15 cellular contexts compared by ENCODE assay signal in the genomic region with DNA sequence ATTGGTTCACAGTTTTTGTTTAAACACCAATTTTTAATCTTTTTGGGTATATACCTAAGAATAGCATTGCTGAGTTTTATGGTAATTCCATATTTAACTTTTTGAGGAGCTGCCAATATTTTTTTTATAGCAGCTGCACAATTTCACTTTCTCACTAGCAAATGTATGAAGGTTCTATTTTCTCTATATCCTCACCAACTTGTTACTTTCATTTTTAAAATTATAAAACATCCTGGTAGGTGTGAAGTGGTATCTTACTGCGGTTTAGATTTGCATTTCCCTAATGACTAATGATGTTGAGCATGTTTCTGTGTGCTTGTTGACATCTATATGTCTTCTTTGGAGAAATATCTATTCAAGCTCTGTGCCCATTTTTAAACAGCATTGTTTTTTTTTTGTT.
DNase-seq lines count a peak whose midpoint lies in the region; ATAC-seq and TF ChIP-seq lines count a peak whose summit lies in the region.
"Had no signal": no experiment of that assay in that cellular context is flagged by ENCODE, and none has a peak within 500 bp of the region (broad histone marks: within the 10 kb centered on the region; RNA-seq: fewer than 3 reads in every experiment).

No MANE protein-coding gene starts in this region.

- no peak for TF ChIP-seq CTCF in MCF 10A (IDR thresholded peaks at IDR 0.05; ENCODE audit: unreplicated experiment)

- no peaks in the 10 kb centered on the region for H3K27me3 Mint-ChIP-seq in effector memory CD8-positive, alpha-beta T cell
- no peaks in the 10 kb centered on the region for H3K27me3 Mint-ChIP-seq in MCF 10A (ENCODE audit: insufficient read depth, unreplicated experiment)
- H3K27me3 Mint-ChIP-seq in activated T-helper 17 cell treated with anti-CD3 and anti-CD28 coated beads, Interleukin-2, amount 50 U/mL, for 72 hours, result no peaks in the 10 kb centered on the region

- peaks cover 6 to 24% of the 10 kb centered on the region in 2 donors for H3K4me1 Mint-ChIP-seq in effector memory CD8-positive, alpha-beta T cell (ENCODE audit: low read depth in 2 of 2)
- H3K4me1 Mint-ChIP-seq in MCF 10A (ENCODE audit: insufficient read depth, unreplicated experiment), result no peaks in the 10 kb centered on the region
- H3K4me1 Mint-ChIP-seq in activated T-helper 17 cell treated with anti-CD3 and anti-CD28 coated beads, Interleukin-2, amount 50 U/mL, for 72 hours, result no peaks in the 10 kb centered on the region

- POLR2A ChIA-PET in MCF 10A (lab: Yijun Ruan, JAX), result interaction anchor here (1.2 kb wide), 1 partner anchor 731 kb away, joined by 3 read pairs; no protein-coding TSS in a partner anchor

- peaks cover 0 to 3% of the 10 kb centered on the region in 2 donors for H3K9me3 Mint-ChIP-seq in effector memory CD8-positive, alpha-beta T cell
- no peaks in the 10 kb centered on the region for H3K9me3 Mint-ChIP-seq in MCF 10A (ENCODE audit: unreplicated experiment)
- peaks cover 4% of the 10 kb centered on the region for H3K9me3 Mint-ChIP-seq in activated T-helper 17 cell treated with anti-CD3 and anti-CD28 coated beads, Interleukin-2, amount 50 U/mL, for 72 hours
- H3K9me3 Mint-ChIP-seq: activated T-cell treated with anti-CD3 and anti-CD28 coated beads, Interleukin-2, amount 50 U/mL, for 4 hours; T-helper 2 cell treated with Interferon-gamma antibody and Interleukin-4, amounts not matched to agents 5 μg/mL and 100 μg/mL, for 36 hours had no signal

- CTCF ChIA-PET in MCF 10A (lab: Yijun Ruan, JAX), result no interaction called here

- H3K36me3 Mint-ChIP-seq in effector memory CD8-positive, alpha-beta T cell (ENCODE audit: insufficient read depth), result no peaks in the 10 kb centered on the region
- no peaks in the 10 kb centered on the region for H3K36me3 Mint-ChIP-seq in MCF 10A (ENCODE audit: insufficient read depth, unreplicated experiment)
- H3K36me3 Mint-ChIP-seq in activated T-helper 17 cell treated with anti-CD3 and anti-CD28 coated beads, Interleukin-2, amount 50 U/mL, for 72 hours (ENCODE audit: low read depth), result no peaks in the 10 kb centered on the region

- ATAC-seq in GM18867 (IDR thresholded peaks at IDR 0.05; ENCODE audit: unreplicated experiment) (peak; percentile 97), GM21737 (IDR thresholded peaks at IDR 0.05; ENCODE audit: unreplicated experiment) (peak; percentile 64), HG03135 (IDR thresholded peaks at IDR 0.05; ENCODE audit: unreplicated experiment) (peak; percentile 83)
- peak; percentile 95 for ATAC-seq in effector memory CD8-positive, alpha-beta T cell (replicated peaks)
- ATAC-seq in activated T-helper 17 cell treated with anti-CD3 and anti-CD28 coated beads, Interleukin-2, amount 50 U/mL, for 72 hours (replicated peaks), result no peak
- ATAC-seq: activated T-cell treated with anti-CD3 and anti-CD28 coated beads, Interleukin-2, amount 50 U/mL, for 4 hours had no signal

- peak overlapping the region in 1 of 2 donors; percentile 57 for H3K4me3 Mint-ChIP-seq in effector memory CD8-positive, alpha-beta T cell
- H3K4me3 Mint-ChIP-seq in MCF 10A (ENCODE audit: unreplicated experiment), result no peak overlapping the region
- no peak overlapping the region for H3K4me3 Mint-ChIP-seq in activated T-helper 17 cell treated with anti-CD3 and anti-CD28 coated beads, Interleukin-2, amount 50 U/mL, for 72 hours
- H3K4me3 Mint-ChIP-seq: activated T-cell treated with anti-CD3 and anti-CD28 coated beads, Interleukin-2, amount 50 U/mL, for 4 hours; T-helper 2 cell treated with Interferon-gamma antibody and Interleukin-4, amounts not matched to agents 5 μg/mL and 100 μg/mL, for 36 hours had no signal

- H3K27ac Mint-ChIP-seq in effector memory CD8-positive, alpha-beta T cell, result peak overlapping the region; percentile 26 to 81
- no peak overlapping the region for H3K27ac Mint-ChIP-seq in MCF 10A (ENCODE audit: low read depth, unreplicated experiment)
- no peak overlapping the region for H3K27ac Mint-ChIP-seq in activated T-helper 17 cell treated with anti-CD3 and anti-CD28 coated beads, Interleukin-2, amount 50 U/mL, for 72 hours
- H3K27ac Mint-ChIP-seq: T-helper 2 cell treated with Interferon-gamma antibody and Interleukin-4, amounts not matched to agents 5 μg/mL and 100 μg/mL, for 36 hours had no signal

- intact Hi-C loops in MCF 10A (cut with micrococcal nuclease), result no loop called here

- DNase-seq in effector memory CD8-positive, alpha-beta T cell, result no peak
- DNase-seq in GM19238 (ENCODE audit: insufficient read length, low spot score), result no peak
- no peak for DNase-seq in MCF 10A (ENCODE audit: unreplicated experiment)
- no peak for DNase-seq in NCI-H1930 (lab: John Stamatoyannopoulos, UW)
- DNase-seq: activated CD4-positive, alpha-beta T cell treated with anti-CD3 and anti-CD28 coated beads for 48 hours; activated T-cell treated with anti-CD3 and anti-CD28 coated beads, Interleukin-2, amount 50 U/mL, for 4 hours; DMS153; left ventricle myocardium inferior; NCI-H187 treated with DMSO at 0.1 percent for 48 hours; NCI-H82 had no signal

- BruUV-seq in MCF 10A (replicated peaks; lab: Mats Ljungman, UMichigan), result no TSS peak

Comparison
In these comparisons a context has a peak if more than half of its experiments do, and no peak if none do; other contexts are left out.
1. H3K27ac Mint-ChIP-seq: peak in effector memory CD8-positive, alpha-beta T cell (2 of 2); none in MCF 10A (single experiment) and activated T-helper 17 cell treated with anti-CD3 and anti-CD28 coated beads, Interleukin-2, amount 50 U/mL, for 72 hours (single experiment).